In genomic region chr1:42922687-42923366, GRCh38 we compare ENCODE assay signal across 8 cellular contexts. TPM values are rescaled to one million over a fixed set of nuclear protein-coding genes. Genes with fewer than 3 reads are reported as not detected.
DNase-seq lines count a peak whose midpoint lies in the region; ATAC-seq and TF ChIP-seq lines count a peak whose summit lies in the region.

No MANE protein-coding gene starts in this region.

- peak; percentile 83 for DNase-seq in Daoy (ENCODE audit: low read depth)
- DNase-seq in NCI-H345 (lab: John Stamatoyannopoulos, UW): peak; percentile 78
- DNase-seq in WTC11 (ENCODE audit: low spot score): peak; percentile 62
- peak; percentile 56 for DNase-seq in endothelial cell (ENCODE audit: low spot score)
- DNase-seq in mesothelial cell of epicardium (ENCODE audit: low spot score in 2 of 2, unreplicated experiment in 2 of 2): no peak

- ATAC-seq in HG02678 (IDR thresholded peaks at IDR 0.05; ENCODE audit: unreplicated experiment) (peak; percentile 41), WTC11 (peak; percentile 63), GM21423 (IDR thresholded peaks at IDR 0.05; ENCODE audit: unreplicated experiment) (no peak)

- no peaks in the 10 kb centered on the region for H3K27me3 Mint-ChIP-seq in WTC11 (ENCODE audit: low read depth)
- peaks cover 15% of the 10 kb centered on the region for H3K27me3 Mint-ChIP-seq in endothelial cell (ENCODE audit: unreplicated experiment)
- no peaks in the 10 kb centered on the region for H3K27me3 Mint-ChIP-seq in mesothelial cell of epicardium (ENCODE audit: low read depth)

- H3K4me1 Mint-ChIP-seq in WTC11: peaks cover 41% of the 10 kb centered on the region
- peaks cover 21% of the 10 kb centered on the region for H3K4me1 Mint-ChIP-seq in endothelial cell (ENCODE audit: unreplicated experiment)
- H3K4me1 Mint-ChIP-seq in mesothelial cell of epicardium: peaks cover 26% of the 10 kb centered on the region

- TF ChIP-seq CTCF in WTC11 (IDR thresholded peaks at IDR 0.05): peak; percentile 47; the same call in 1 of the 2 replicates
- peak; percentile 62 for TF ChIP-seq CTCF in endothelial cell (IDR thresholded peaks at IDR 0.05; ENCODE audit: unreplicated experiment)
- peak; percentile 46 for TF ChIP-seq CTCF in mesothelial cell of epicardium (IDR thresholded peaks at IDR 0.05; ENCODE audit: unreplicated experiment)

- H3K36me3 Mint-ChIP-seq in WTC11 (peaks cover 25% of the 10 kb centered on the region), endothelial cell (ENCODE audit: low read depth, unreplicated experiment) (peaks cover 22% of the 10 kb centered on the region), mesothelial cell of epicardium (peaks cover 16% of the 10 kb centered on the region)

- CTCF ChIA-PET in WTC11 (lab: Charles Lee): interaction anchor here (0.6 to 5.0 kb wide), 30 partner anchors 9 to 435 kb away, joined by 3 to 119 read pairs (median 4); partner anchors contain the start of genes C1orf50, CFAP57, EBNA1BP2 and P3H1

- H3K27me3 ChIP-seq in thymus (ENCODE audit: control insufficient read depth, insufficient read depth): no peaks in the 10 kb centered on the region

- H3K4me1 ChIP-seq in thymus (ENCODE audit: control insufficient read depth, insufficient read depth, low read length): peaks cover 5% of the 10 kb centered on the region

- H3K27ac Mint-ChIP-seq in WTC11 (peak overlapping the region; percentile 69), endothelial cell (ENCODE audit: unreplicated experiment) (peak overlapping the region; percentile 19), mesothelial cell of epicardium (peak overlapping the region; percentile 80)

- H3K9me3 Mint-ChIP-seq in WTC11 (peaks cover 7% of the 10 kb centered on the region), endothelial cell (ENCODE audit: unreplicated experiment) (no peaks in the 10 kb centered on the region), mesothelial cell of epicardium (no peaks in the 10 kb centered on the region)

- 3% methylated on average over 4 of the region's 4 CpGs for WGBS in thymus

- POLR2A ChIA-PET in WTC11 (lab: Charles Lee): interaction anchor here (0.6 to 1.0 kb wide), 4 partner anchors 15 to 151 kb away, joined by 3 to 4 read pairs (median 4); no protein-coding TSS in a partner anchor

- H3K4me3 ChIP-seq in thymus (ENCODE audit: low read length): no peak overlapping the region

- peak overlapping the region; percentile 15 for H3K27ac ChIP-seq in thymus (ENCODE audit: low read depth)

- H3K4me3 Mint-ChIP-seq in WTC11 (peak overlapping the region; percentile 59), endothelial cell (ENCODE audit: unreplicated experiment) (peak overlapping the region; percentile 40), mesothelial cell of epicardium (peak overlapping the region; percentile 57)

- peaks cover 1% of the 10 kb centered on the region for H3K9me3 ChIP-seq in thymus (ENCODE audit: control insufficient read depth)

- peaks cover 17% of the 10 kb centered on the region for H3K36me3 ChIP-seq in thymus (ENCODE audit: control insufficient read depth, insufficient read depth)

TF ChIP-seq in WTC11, 78 proteins besides CTCF, POLR2A, EP300 and RAD21:
- TF ChIP-seq ZNF121 (CRISPR knock-in tag; IDR thresholded peaks at IDR 0.05): 0 out of 2 replicates have a peak, but pooled peaks have one; percentile 10
- TF ChIP-seq ATF1 (CRISPR knock-in tag; IDR thresholded peaks at IDR 0.05): no peak
- TF ChIP-seq, protein P1, sequence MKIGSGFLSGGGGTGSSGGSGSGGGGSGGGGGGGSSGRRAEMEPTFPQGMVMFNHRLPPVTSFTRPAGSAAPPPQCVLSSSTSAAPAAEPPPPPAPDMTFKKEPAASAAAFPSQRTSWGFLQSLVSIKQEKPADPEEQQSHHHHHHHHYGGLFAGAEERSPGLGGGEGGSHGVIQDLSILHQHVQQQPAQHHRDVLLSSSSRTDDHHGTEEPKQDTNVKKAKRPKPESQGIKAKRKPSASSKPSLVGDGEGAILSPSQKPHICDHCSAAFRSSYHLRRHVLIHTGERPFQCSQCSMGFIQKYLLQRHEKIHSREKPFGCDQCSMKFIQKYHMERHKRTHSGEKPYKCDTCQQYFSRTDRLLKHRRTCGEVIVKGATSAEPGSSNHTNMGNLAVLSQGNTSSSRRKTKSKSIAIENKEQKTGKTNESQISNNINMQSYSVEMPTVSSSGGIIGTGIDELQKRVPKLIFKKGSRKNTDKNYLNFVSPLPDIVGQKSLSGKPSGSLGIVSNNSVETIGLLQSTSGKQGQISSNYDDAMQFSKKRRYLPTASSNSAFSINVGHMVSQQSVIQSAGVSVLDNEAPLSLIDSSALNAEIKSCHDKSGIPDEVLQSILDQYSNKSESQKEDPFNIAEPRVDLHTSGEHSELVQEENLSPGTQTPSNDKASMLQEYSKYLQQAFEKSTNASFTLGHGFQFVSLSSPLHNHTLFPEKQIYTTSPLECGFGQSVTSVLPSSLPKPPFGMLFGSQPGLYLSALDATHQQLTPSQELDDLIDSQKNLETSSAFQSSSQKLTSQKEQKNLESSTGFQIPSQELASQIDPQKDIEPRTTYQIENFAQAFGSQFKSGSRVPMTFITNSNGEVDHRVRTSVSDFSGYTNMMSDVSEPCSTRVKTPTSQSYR (CRISPR knock-in tag; IDR thresholded peaks at IDR 0.05): no peak

RNA-seq across cellular contexts. Expression of gene SLC2A1, which starts 35.8 kb away (rescaled TPM):
- 193 and 305 TPM in 2 replicates for total RNA-seq in Daoy (2014; rRNA removed; shearing (Covaris generic))
- 215 to 415 TPM (median 396 TPM) in 3 replicates for total RNA-seq in WTC11 (2021)
- 511 TPM for total RNA-seq in endothelial cell (ENCODE audit: unreplicated experiment)
- 786 to 841 TPM (median 827 TPM) in 3 replicates for total RNA-seq in mesothelial cell of epicardium
- 15.9 TPM for polyA plus RNA-seq in thymus

Comparison
In these comparisons a context has a peak if more than half of its experiments do, and no peak if none do; other contexts are left out.
1. DNase-seq: peak in Daoy (single experiment), NCI-H345 (single experiment), WTC11 (single experiment) and endothelial cell (single experiment); none in mesothelial cell of epicardium (0 of 2).
2. H3K27ac Mint-ChIP-seq: peak in every context shown above with its lines; median percentile 80 in mesothelial cell of epicardium; 69 in WTC11; 19 in endothelial cell.
3. Peak in every context shown above with its lines, with median percentiles within 50 percentile points of each other: H3K4me3 Mint-ChIP-seq and CTCF ChIP-seq.